In the genomic region with DNA sequence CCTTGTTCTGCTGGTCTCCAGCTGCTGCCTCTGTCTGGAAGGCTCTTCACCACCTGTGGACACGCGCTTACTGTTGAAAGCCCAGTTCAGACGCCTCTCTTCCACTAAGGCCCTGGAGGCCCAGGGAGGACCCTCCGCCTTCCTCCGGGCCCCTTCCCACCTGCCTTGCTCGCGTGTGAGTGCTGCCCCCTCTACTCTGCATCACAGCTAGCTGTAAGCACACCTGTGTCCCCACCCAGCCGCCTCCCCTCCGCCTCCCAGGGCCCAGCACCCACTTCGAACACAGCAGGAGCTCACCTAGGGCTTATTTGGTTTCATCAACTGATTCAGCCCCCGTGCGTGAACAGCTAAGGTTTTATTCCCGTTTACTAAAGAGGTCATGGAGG, we compare ENCODE assay signal across 21 cellular contexts. TPM values are rescaled to one million over a fixed set of nuclear protein-coding genes. Genes with fewer than 3 reads are reported as not detected.
DNase-seq lines count a peak whose midpoint lies in the region; ATAC-seq, FAIRE-seq and TF ChIP-seq lines count a peak whose summit lies in the region.
"Had no signal": no experiment of that assay in that cellular context is flagged by ENCODE, and none has a peak within 500 bp of the region (broad histone marks: within the 10 kb centered on the region; RNA-seq: fewer than 3 reads in every experiment).

No MANE protein-coding gene starts in this region.

- H2AFZ ChIP-seq in IMR-90 (replicated peaks; ENCODE audit: low read length, poor library complexity) (no peak overlapping the region), H1 (ENCODE audit: low read length) (no peak overlapping the region)
- H2AFZ ChIP-seq: GM23248 had no signal

- POLR2A ChIA-PET in IMR-90 (lab: Charles Lee; ENCODE audit: unreplicated experiment) (no interaction called here), H1 (lab: Charles Lee; ENCODE audit: partially characterized antibody) (no interaction called here)

- no peak overlapping the region for H4K5ac ChIP-seq in IMR-90 (ENCODE audit: low read depth, low read length)
- H4K5ac ChIP-seq in H1 (ENCODE audit: insufficient read length, low read depth, low read length), result no peak overlapping the region

- intact Hi-C loops in IMR-90 (cut with micrococcal nuclease) (no loop called here), mucosa of descending colon (cut with DNase I, micrococcal nuclease) (no loop called here)

- no peak overlapping the region for H3K4me3 Mint-ChIP-seq in stimulated activated effector memory CD8-positive, alpha-beta T cell treated with anti-CD3 and anti-CD28 coated beads, Interleukin-12 subunit alpha, Interleukin-12 subunit beta, amount 100 ng/mL, for 72 hours
- H3K4me3 Mint-ChIP-seq: CD4-positive, alpha-beta memory T cell; H9 had no signal

- H2AK9ac ChIP-seq in IMR-90 (replicated peaks; ENCODE audit: low read depth, low read length, poor library complexity), result no peak overlapping the region

- peak overlapping the region; percentile 85 for H3K4ac ChIP-seq in IMR-90 (ENCODE audit: low read depth, low read length)
- H3K4ac ChIP-seq in H1 (replicated peaks; ENCODE audit: insufficient read length, low read depth, low read length), result no peak overlapping the region

- in situ Hi-C loops in IMR-90 (cut with MboI; ENCODE audit: low sequenced_read_pairs), result no loop called here

- WGBS in IMR-90 (ENCODE audit: extremely low coverage in 2 of 2, insufficient read length in 1 of 2), 2 experiments, result 92% methylated on average over 3 of the region's 13 CpGs; no CpG with 5 or more reads in 1 of the 2 experiments
- WGBS in H1 (ENCODE audit: extremely low coverage in 1 of 2, insufficient coverage in 1 of 2, insufficient read length in 1 of 2, insufficient replicate concordance in 2 of 2, low coverage in 1 of 2, low lambda C conversion rate in 2 of 2, missing lambda C conversion rate in 1 of 2), 2 experiments, result 82% methylated on average over 3 of the region's 13 CpGs; no CpG with 5 or more reads in 1 of the 2 experiments

- H3K9me1 ChIP-seq in IMR-90 (ENCODE audit: insufficient read depth, low read length), result peaks cover 34% of the 10 kb centered on the region

- no peak overlapping the region for H3K18ac ChIP-seq in IMR-90 (ENCODE audit: low read depth, low read length)
- H3K18ac ChIP-seq in H1 (ENCODE audit: extremely low read depth, low read length), result no peak overlapping the region; the same call in 1 of the 2 replicates

- no peaks in the 10 kb centered on the region for H3K36me3 ChIP-seq in IMR-90 (ENCODE audit: control insufficient read depth, insufficient read depth, low read length)
- no peaks in the 10 kb centered on the region for H3K36me3 ChIP-seq in H1 (ENCODE audit: control insufficient read depth in 2 of 4, insufficient read depth in 4 of 4, low read length in 3 of 4)
- no peaks in the 10 kb centered on the region for H3K36me3 ChIP-seq in mucosa of descending colon (ENCODE audit: low read depth)

- TF ChIP-seq POLR2A in IMR-90 (IDR thresholded peaks at IDR 0.05; ENCODE audit: low read depth, low read length), result no peak
- TF ChIP-seq POLR2A in H1 (IDR thresholded peaks at IDR 0.05; ENCODE audit: control extremely low read depth in 1 of 2, low read depth in 2 of 2, low read length in 2 of 2), result no peak

- H4K8ac ChIP-seq in IMR-90 (ENCODE audit: low read depth in 2 of 2, low read length in 2 of 2) (no peak overlapping the region), H1 (ENCODE audit: extremely low read depth, insufficient read depth, low read length) (no peak overlapping the region; the same call in 1 of the 2 replicates)

- TF ChIP-seq CTCF in IMR-90 (conservative IDR thresholded peaks at IDR 0.05; ENCODE audit: low read depth, low read length) (no peak), H1 (IDR thresholded peaks at IDR 0.05; ENCODE audit: control extremely low read depth in 1 of 3, insufficient read depth in 1 of 3, low read depth in 1 of 3, low read length in 3 of 3) (no peak), mucosa of descending colon (IDR thresholded peaks at IDR 0.05) (no peak)

- H3K27me3 ChIP-seq in IMR-90 (ENCODE audit: control insufficient read depth, insufficient read depth, low read length) (no peaks in the 10 kb centered on the region), H1 (replicated peaks in 1 of 4; ENCODE audit: control insufficient read depth in 3 of 4, extremely low read depth in 1 of 4, insufficient read depth in 3 of 4, low read length in 3 of 4) (0 out of 7 replicates have a peak, but pooled peaks cover 0 to 2% (median under 1%) of the 10 kb centered on the region in 4 experiments)

- no peak overlapping the region for H2BK5ac ChIP-seq in IMR-90 (ENCODE audit: low read depth, low read length, poor library complexity, severe bottlenecking)
- no peak overlapping the region for H2BK5ac ChIP-seq in H1 (ENCODE audit: low read depth, low read length)

- H3K79me1 ChIP-seq in IMR-90 (ENCODE audit: low read depth in 1 of 2, low read length in 2 of 2) (no peaks in the 10 kb centered on the region), H1 (ENCODE audit: low read depth, low read length) (no peaks in the 10 kb centered on the region)

- peak overlapping the region; percentile 51; the same call in 1 of the 2 replicates for H4K91ac ChIP-seq in IMR-90 (ENCODE audit: insufficient read depth, low read depth, low read length)
- no peak overlapping the region for H4K91ac ChIP-seq in H1 (replicated peaks; ENCODE audit: insufficient read length, low read length)

- H3K4me2 ChIP-seq in IMR-90 (ENCODE audit: low read depth, low read length) (no peak overlapping the region), H1 (ENCODE audit: insufficient read depth in 1 of 2, low read depth in 2 of 2, low read length in 2 of 2) (no peak overlapping the region)

- ATAC-seq in IMR-90 (ENCODE audit: low read depth) (no peak), HG02981 (IDR thresholded peaks at IDR 0.05; ENCODE audit: unreplicated experiment) (no peak), mucosa of descending colon (no peak)
- peak; percentile 19 for ATAC-seq in stimulated activated effector memory CD8-positive, alpha-beta T cell treated with anti-CD3 and anti-CD28 coated beads, Interleukin-12 subunit alpha, Interleukin-12 subunit beta, amount 100 ng/mL, for 72 hours
- ATAC-seq: HCT116 had no signal

- H2BK120ac ChIP-seq in IMR-90 (ENCODE audit: low read depth, low read length), result peak overlapping the region; percentile 93
- H2BK120ac ChIP-seq in H1 (replicated peaks; ENCODE audit: low read depth, low read length), result no peak overlapping the region

- TF ChIP-seq RAD21 in IMR-90 (IDR thresholded peaks at IDR 0.05; ENCODE audit: low read length) (no peak), H1 (IDR thresholded peaks at IDR 0.05 in 1 of 2, conservative IDR thresholded peaks at IDR 0.05 in 1 of 2; ENCODE audit: low read depth in 2 of 2, low read length in 2 of 2) (no peak)

- no peak overlapping the region for H3K27ac ChIP-seq in IMR-90 (ENCODE audit: insufficient read depth, low read length)
- H3K27ac ChIP-seq in H1 (ENCODE audit: low read depth, low read length), result no peak overlapping the region
- H3K27ac ChIP-seq: GM23248 had no signal

- H3K9me3 ChIP-seq in IMR-90 (ENCODE audit: control insufficient read depth, insufficient read depth, low read length), result no peaks in the 10 kb centered on the region
- H3K9me3 ChIP-seq in H1 (ENCODE audit: insufficient read depth in 2 of 2, low read depth in 1 of 2, low read length in 1 of 2), result no peaks in the 10 kb centered on the region
- H3K9me3 ChIP-seq in mucosa of descending colon, result no peaks in the 10 kb centered on the region

- H3K27ac Mint-ChIP-seq in stimulated activated effector memory CD8-positive, alpha-beta T cell treated with anti-CD3 and anti-CD28 coated beads, Interleukin-12 subunit alpha, Interleukin-12 subunit beta, amount 100 ng/mL, for 72 hours, result no peak overlapping the region
- H3K27ac Mint-ChIP-seq: CD4-positive, alpha-beta memory T cell; H9 had no signal

- BruUV-seq in IMR-90 (replicated peaks; lab: Mats Ljungman, UMichigan), result no TSS peak

- H3K4me1 ChIP-seq in IMR-90 (ENCODE audit: control insufficient read depth, insufficient read depth, low read length) (peaks cover 27% of the 10 kb centered on the region), H1 (replicated peaks in 1 of 4; ENCODE audit: control insufficient read depth in 3 of 4, insufficient read depth in 4 of 4, low read length in 3 of 4) (no peaks in the 10 kb centered on the region; a peak in 1 of 7 replicates), mucosa of descending colon (ENCODE audit: low read depth) (no peaks in the 10 kb centered on the region)

- no peaks in the 10 kb centered on the region for H3K36me3 Mint-ChIP-seq in stimulated activated effector memory CD8-positive, alpha-beta T cell treated with anti-CD3 and anti-CD28 coated beads, Interleukin-12 subunit alpha, Interleukin-12 subunit beta, amount 100 ng/mL, for 72 hours
- H3K36me3 Mint-ChIP-seq: CD4-positive, alpha-beta memory T cell had no signal

- dilution Hi-C loops in IMR-90 (cut with HindIII; ENCODE audit: low sequenced_read_pairs, unreplicated experiment), result no loop called here

- peak overlapping the region; percentile 68; the same call in 1 of the 2 replicates for H2BK12ac ChIP-seq in H1 (ENCODE audit: low read depth, low read length)

- no peak for TF ChIP-seq EP300 in H1 (IDR thresholded peaks at IDR 0.05; ENCODE audit: borderline replicate concordance in 1 of 2, low read depth in 2 of 2, low read length in 2 of 2)

- H3K56ac ChIP-seq in IMR-90 (ENCODE audit: extremely low read depth, insufficient read depth, low read length) (no peak overlapping the region), H1 (replicated peaks; ENCODE audit: insufficient read length, low read depth, low read length) (no peak overlapping the region)

- no peak overlapping the region for H3K14ac ChIP-seq in IMR-90 (replicated peaks; ENCODE audit: low read depth, low read length)
- no peak overlapping the region for H3K14ac ChIP-seq in H1 (ENCODE audit: insufficient read length)

- H3K4me3 ChIP-seq in IMR-90 (ENCODE audit: insufficient read depth, low read depth, low read length) (no peak overlapping the region), H1 (ENCODE audit: extremely low read depth in 1 of 4, insufficient read depth in 2 of 4, low read depth in 3 of 4, low read length in 4 of 4) (no peak overlapping the region), mucosa of descending colon (no peak overlapping the region)
- H3K4me3 ChIP-seq: GM23248 had no signal

- H2BK20ac ChIP-seq in IMR-90 (ENCODE audit: low read depth, low read length) (peak overlapping the region; percentile 80), H1 (ENCODE audit: low read length) (no peak overlapping the region)

- no peaks in the 10 kb centered on the region for H3K9me3 Mint-ChIP-seq in stimulated activated effector memory CD8-positive, alpha-beta T cell treated with anti-CD3 and anti-CD28 coated beads, Interleukin-12 subunit alpha, Interleukin-12 subunit beta, amount 100 ng/mL, for 72 hours
- H3K9me3 Mint-ChIP-seq: H9 had no signal

- no peaks in the 10 kb centered on the region for H3K79me2 ChIP-seq in H1 (ENCODE audit: control insufficient read depth in 1 of 2, insufficient read depth in 2 of 2, low read length in 2 of 2)

- no peak overlapping the region for H3K9ac ChIP-seq in IMR-90 (ENCODE audit: low read depth, low read length)
- H3K9ac ChIP-seq in H1 (replicated peaks in 1 of 4; ENCODE audit: extremely low read depth in 1 of 4, low read depth in 3 of 4, low read length in 3 of 4), result no peak overlapping the region
- H3K9ac ChIP-seq: GM23248 had no signal

- CTCF ChIA-PET in IMR-90 (lab: Yijun Ruan, JAX), result no interaction called here
- CTCF ChIA-PET in H1 (lab: Charles Lee; ENCODE audit: partially characterized antibody), result interaction anchor here (0.6 to 1.3 kb wide), 3 partner anchors 26 to 122 kb away, joined by 3 to 4 read pairs (median 3); no protein-coding TSS in a partner anchor

- no peak overlapping the region for H3K23ac ChIP-seq in IMR-90 (ENCODE audit: low read depth, low read length)
- H3K23ac ChIP-seq in H1 (ENCODE audit: insufficient read length), result no peak overlapping the region

- no peaks in the 10 kb centered on the region for H3K4me1 Mint-ChIP-seq in stimulated activated effector memory CD8-positive, alpha-beta T cell treated with anti-CD3 and anti-CD28 coated beads, Interleukin-12 subunit alpha, Interleukin-12 subunit beta, amount 100 ng/mL, for 72 hours
- H3K4me1 Mint-ChIP-seq: CD4-positive, alpha-beta memory T cell had no signal

- H2BK15ac ChIP-seq in IMR-90 (ENCODE audit: low read depth, low read length), result peak overlapping the region; percentile 82; the same call in 1 of the 3 replicates
- H2BK15ac ChIP-seq in H1 (ENCODE audit: low read length), result no peak overlapping the region

- H2AK5ac ChIP-seq in IMR-90 (ENCODE audit: low read depth, low read length), result peak overlapping the region; percentile 92
- H2AK5ac ChIP-seq in H1 (ENCODE audit: low read depth, low read length), result no peak overlapping the region

- H4K20me1 ChIP-seq in IMR-90 (ENCODE audit: insufficient read depth, low read length) (no peaks in the 10 kb centered on the region), H1 (replicated peaks in 1 of 2; ENCODE audit: control insufficient read depth in 1 of 2, insufficient read depth in 2 of 2, low read length in 2 of 2) (no peaks in the 10 kb centered on the region)

- DNase-seq in IMR-90 (no peak), H1 (ENCODE audit: low read depth in 1 of 2, low spot score in 2 of 2) (no peak), mesenteric fat pad (ENCODE audit: low spot score) (peak; percentile 74), mucosa of descending colon (no peak), cerebellar cortex (ENCODE audit: low spot score) (no peak)
- no peak for DNase-seq in stimulated activated effector memory CD8-positive, alpha-beta T cell treated with anti-CD3 and anti-CD28 coated beads, Interleukin-12 subunit alpha, Interleukin-12 subunit beta, amount 100 ng/mL, for 72 hours (ENCODE audit: low spot score in 2 of 2)
- no peak for DNase-seq in stimulated activated CD4-positive, alpha-beta T cell treated with anti-CD3 and anti-CD28 coated beads, Interleukin-15, amount 100 ng/mL, for 24 hours
- DNase-seq: C1 segment of cervical spinal cord; Calu3; CD4-positive, alpha-beta memory T cell; COR-L47; DMS53; DMS79 treated with DMSO at 0.1 percent for 48 hours; GF-D8; GM23248 had no signal

- no peak for FAIRE-seq in H1 (lab: Jason Lieb, UNC)
- FAIRE-seq: GM12892 had no signal

- no peaks in the 10 kb centered on the region for H3K23me2 ChIP-seq in H1 (ENCODE audit: low read depth, low read length)

RNA-seq across cellular contexts. Expression of gene KCNF1, which starts 49.7 kb away (rescaled TPM):
- total RNA-seq in IMR-90 (2012; rRNA removed) (0.54 and 0.56 TPM in 2 replicates), mesenteric fat pad (0.13 TPM), mucosa of descending colon (under 1 TPM; 0.32 to 0.99 (median 0.78) TPM)
- polyA plus RNA-seq in IMR-90 (2012; rRNA removed) (1.4 TPM in 2 replicates), H1 (2011; rRNA removed) (1.5 and 1.6 TPM in 2 replicates)
- 0.61 and 2.1 TPM in 2 replicates for polyA plus RNA-seq in IMR-90 (2012; cell fraction: cytosol; rRNA removed)
- polyA plus RNA-seq in IMR-90 (2012; cell fraction: nucleus; rRNA removed; ENCODE audit: low replicate concordance), result 0.88 and 2.2 TPM in 2 replicates
- total RNA-seq in H1 (2021; fragmentation: NEBNext Ultra II Directional; extraction: Animal tissue kit (Norgen Biotek cat#: 25700)), result 0.48 and 0.90 TPM in 2 replicates
- 1.4 TPM for polyA plus RNA-seq in H1 (2011; cell fraction: cytosol; rRNA removed)
- polyA plus RNA-seq in H1 (2011; cell fraction: nucleus; rRNA removed), result 1.4 TPM
- 0.74 to 0.92 TPM (median 0.86 TPM) in 4 replicates for polyA plus RNA-seq in H1 (2012, experiment 1 of 2)
- 0.71 TPM for polyA plus RNA-seq in H1 (2012, experiment 2 of 2)
- 1.0 TPM for polyA plus RNA-seq in H1 (2013, experiment 1 of 2)
- 1.2 TPM for polyA plus RNA-seq in H1 (2013, experiment 2 of 2)
- 0.68 and 1.6 TPM in 2 replicates for polyA minus RNA-seq in H1 (2011; rRNA and poly(A)+ RNA removed)
- 0.95 TPM for polyA minus RNA-seq in H1 (2011; cell fraction: cytosol; rRNA and poly(A)+ RNA removed)
- 1.4 TPM for polyA minus RNA-seq in H1 (2011; cell fraction: nucleus; rRNA and poly(A)+ RNA removed)
- total RNA-seq: Calu3; CD4-positive, alpha-beta memory T cell; Daoy had no signal
- polyA plus RNA-seq: BJ; CD4-positive, alpha-beta memory T cell had no signal
